ENCODE assay signal across 8 cellular contexts in genomic region chrX:103310592-103311400, GRCh38. TPM values are rescaled to one million over a fixed set of nuclear protein-coding genes. Genes with fewer than 3 reads are reported as not detected.
A peak's percentile ranks its signal among the peaks of the same experiment; 100 is the strongest.
DNase-seq lines count a peak whose midpoint lies in the region; ATAC-seq and TF ChIP-seq lines count a peak whose summit lies in the region.

TSS of gene BEX2 (minus strand) at chrX:103310990. CDS start at chrX:103309976, 1,014 bp downstream.

- no peaks in the 10 kb centered on the region for H3K27me3 Mint-ChIP-seq in naive thymus-derived CD4-positive, alpha-beta T cell

- 11 to 54% methylated on average over 3 to 17 of the region's 51 CpGs for WGBS in esophagus squamous epithelium, 2 donors

- peaks cover 0 to 3% (median 0%) of the 10 kb centered on the region in 5 donors for H3K36me3 Mint-ChIP-seq in naive thymus-derived CD4-positive, alpha-beta T cell
- no peaks in the 10 kb centered on the region for H3K36me3 Mint-ChIP-seq in stimulated activated effector memory CD8-positive, alpha-beta T cell treated with anti-CD3 and anti-CD28 coated beads, Interleukin-12 subunit alpha, Interleukin-12 subunit beta, amount 100 ng/mL, for 72 hours

- no peak for ATAC-seq in Right ventricle myocardium inferior
- peak; percentile 97 for ATAC-seq in HG03135 (IDR thresholded peaks at IDR 0.05; ENCODE audit: unreplicated experiment)
- ATAC-seq in naive thymus-derived CD4-positive, alpha-beta T cell = peak; percentile 100
- peak; percentile 99 for ATAC-seq in stimulated activated effector memory CD8-positive, alpha-beta T cell treated with anti-CD3 and anti-CD28 coated beads, Interleukin-12 subunit alpha, Interleukin-12 subunit beta, amount 100 ng/mL, for 72 hours

- H3K27ac Mint-ChIP-seq in naive thymus-derived CD4-positive, alpha-beta T cell = peak within 1 kb of the TSS; percentile 49 to 92 (median 82)
- H3K27ac Mint-ChIP-seq in stimulated activated effector memory CD8-positive, alpha-beta T cell treated with anti-CD3 and anti-CD28 coated beads, Interleukin-12 subunit alpha, Interleukin-12 subunit beta, amount 100 ng/mL, for 72 hours = no peak within 1 kb of the TSS

- peak in 3 of 4 donors; percentile 32 to 67 (median 36) for TF ChIP-seq POLR2A in esophagus squamous epithelium (IDR thresholded peaks at IDR 0.05)

- H3K4me1 Mint-ChIP-seq in naive thymus-derived CD4-positive, alpha-beta T cell = peaks cover 0 to 8% (median 6%) of the 10 kb centered on the region in 7 donors
- peaks cover 5% of the 10 kb centered on the region for H3K4me1 Mint-ChIP-seq in stimulated activated effector memory CD8-positive, alpha-beta T cell treated with anti-CD3 and anti-CD28 coated beads, Interleukin-12 subunit alpha, Interleukin-12 subunit beta, amount 100 ng/mL, for 72 hours

- H3K9me3 ChIP-seq in esophagus squamous epithelium = no peaks in the 10 kb centered on the region
- no peaks in the 10 kb centered on the region for H3K9me3 ChIP-seq in naive thymus-derived CD4-positive, alpha-beta T cell (ENCODE audit: control insufficient read depth in 2 of 3, low read length in 3 of 3)

- no peak for TF ChIP-seq CTCF in esophagus squamous epithelium (IDR thresholded peaks at IDR 0.05)

- H3K27me3 ChIP-seq in esophagus squamous epithelium = no peaks in the 10 kb centered on the region
- H3K27me3 ChIP-seq in naive thymus-derived CD4-positive, alpha-beta T cell (ENCODE audit: control insufficient read depth in 2 of 2, insufficient read depth in 2 of 2, low read length in 2 of 2) = no peaks in the 10 kb centered on the region

- peaks cover 0 to 2% (median 0%) of the 10 kb centered on the region in 11 donors for H3K9me3 Mint-ChIP-seq in naive thymus-derived CD4-positive, alpha-beta T cell
- H3K9me3 Mint-ChIP-seq in stimulated activated effector memory CD8-positive, alpha-beta T cell treated with anti-CD3 and anti-CD28 coated beads, Interleukin-12 subunit alpha, Interleukin-12 subunit beta, amount 100 ng/mL, for 72 hours = no peaks in the 10 kb centered on the region

- CTCF ChIA-PET in naive thymus-derived CD4-positive, alpha-beta T cell (lab: Charles Lee) = no interaction called here

- H3K36me3 ChIP-seq in esophagus squamous epithelium = no peaks in the 10 kb centered on the region
- H3K36me3 ChIP-seq in naive thymus-derived CD4-positive, alpha-beta T cell (ENCODE audit: control insufficient read depth in 2 of 3, insufficient read depth in 3 of 3, low read length in 3 of 3) = no peaks in the 10 kb centered on the region

- DNase-seq in Right ventricle myocardium inferior (ENCODE audit: missing footprints) (peak; percentile 61), cardiac septum (ENCODE audit: low spot score) (no peak), NCI-H526 (lab: John Stamatoyannopoulos, UW) (peak; percentile 67 to 86), esophagus squamous epithelium (lab: John Stamatoyannopoulos, UW) (no peak)
- peak; percentile 84 for DNase-seq in activated T-cell treated with anti-CD3 and anti-CD28 coated beads, Interleukin-2, amount 50 U/mL, for 1 hour
- DNase-seq in naive thymus-derived CD4-positive, alpha-beta T cell = peak; percentile 64 to 87 (median 83)
- DNase-seq in stimulated activated effector memory CD8-positive, alpha-beta T cell treated with anti-CD3 and anti-CD28 coated beads, Interleukin-12 subunit alpha, Interleukin-12 subunit beta, amount 100 ng/mL, for 72 hours (ENCODE audit: low spot score in 2 of 2) = peak; percentile 48 to 81

- POLR2A ChIA-PET in naive thymus-derived CD4-positive, alpha-beta T cell (lab: Charles Lee) = interaction anchor here (0.6 to 1.4 kb wide), 2 partner anchors 13 to 33 kb away, joined by 3 to 5 read pairs; no protein-coding TSS in a partner anchor

- peak within 1 kb of the TSS; percentile 46 to 71 (median 55) for H3K4me3 ChIP-seq in esophagus squamous epithelium
- H3K4me3 ChIP-seq in naive thymus-derived CD4-positive, alpha-beta T cell (ENCODE audit: low read length) = peak within 1 kb of the TSS; percentile 78

- intact Hi-C loops in Right ventricle myocardium inferior (cut with DNase I) (no loop called here), cardiac septum (cut with DNase I) (no loop called here), esophagus squamous epithelium (cut with DNase I) (no loop called here)
- intact Hi-C loops in naive thymus-derived CD4-positive, alpha-beta T cell (cut with micrococcal nuclease) = loop anchor here (1.0 to 10.0 kb wide), 6 partner anchors 55 to 847 kb away; partner anchors contain the start of genes BEX4 (in 2 of the 2), SLC25A53 (in 2 of the 2), MORF4L2 (in 1 of the 2) and TCEAL8 (in 1 of the 2)

- H3K4me3 Mint-ChIP-seq in naive thymus-derived CD4-positive, alpha-beta T cell = peak within 1 kb of the TSS; percentile 69 to 89 (median 81)
- H3K4me3 Mint-ChIP-seq in stimulated activated effector memory CD8-positive, alpha-beta T cell treated with anti-CD3 and anti-CD28 coated beads, Interleukin-12 subunit alpha, Interleukin-12 subunit beta, amount 100 ng/mL, for 72 hours = peak within 1 kb of the TSS; percentile 70

- peak within 1 kb of the TSS in 1 of 4 donors; percentile 55 for H3K27ac ChIP-seq in esophagus squamous epithelium
- H3K27ac ChIP-seq in naive thymus-derived CD4-positive, alpha-beta T cell (ENCODE audit: low read depth, low read length) = peak within 1 kb of the TSS; percentile 87

- peaks cover 0 to 5% (median 0%) of the 10 kb centered on the region in 3 donors for H3K4me1 ChIP-seq in esophagus squamous epithelium
- H3K4me1 ChIP-seq in naive thymus-derived CD4-positive, alpha-beta T cell (ENCODE audit: control insufficient read depth in 2 of 2, insufficient read depth in 2 of 2, low read length in 2 of 2) = no peaks in the 10 kb centered on the region

RNA-seq across cellular contexts. Expression of gene BEX2, which starts in this region (rescaled TPM):
- total RNA-seq in Right ventricle myocardium inferior = 0.73 TPM
- 1.5 TPM for total RNA-seq in cardiac septum
- 10 to 100 TPM in 2 of 4 donors, 1 to 10 TPM in 2; 3.3 to 10.7 (median 7.8) TPM for total RNA-seq in esophagus squamous epithelium
- 10 to 100 TPM in 4 of 5 experiments, 1 to 10 TPM in 1; 4.8 to 48.5 (median 42.1) TPM for total RNA-seq in naive thymus-derived CD4-positive, alpha-beta T cell
- polyA plus RNA-seq in naive thymus-derived CD4-positive, alpha-beta T cell = 100 to 1,000 TPM in 1 of 2 donors, 10 to 100 TPM in 1; 92.5 to 126 TPM

Comparison
In these comparisons a context has a peak if more than half of its experiments do, and no peak if none do; other contexts are left out.
1. Peak in DNase-seq in Right ventricle myocardium inferior; RNA of the gene not detected or under 1 TPM.
2. DNase-seq: peak in NCI-H526 (2 of 2), activated T-cell treated with anti-CD3 and anti-CD28 coated beads, Interleukin-2, amount 50 U/mL, for 1 hour (single experiment), naive thymus-derived CD4-positive, alpha-beta T cell (9 of 9) and stimulated activated effector memory CD8-positive, alpha-beta T cell treated with anti-CD3 and anti-CD28 coated beads, Interleukin-12 subunit alpha, Interleukin-12 subunit beta, amount 100 ng/mL, for 72 hours (2 of 2); none in cardiac septum (single experiment) and esophagus squamous epithelium (single experiment).
3. intact Hi-C loops: an anchor here in naive thymus-derived CD4-positive, alpha-beta T cell (1.0 to 10.0 kb wide); none called in Right ventricle myocardium inferior, cardiac septum and esophagus squamous epithelium.